28 cellular contexts compared by ENCODE assay signal in genomic region chr1:101124405-101124804, GRCh38.
"Had no signal": no experiment of that assay in that cellular context is flagged by ENCODE, and none has a peak within 500 bp of the region (broad histone marks: within the 10 kb centered on the region; RNA-seq: fewer than 3 reads in every experiment).

No MANE protein-coding gene starts in this region.

- H3K9me3 Mint-ChIP-seq: activated naive CD4-positive, alpha-beta T cell treated with anti-CD3 and anti-CD28 coated beads, Interleukin-2, amount 50 U/mL, for 24 hours; effector memory CD8-positive, alpha-beta T cell; stimulated activated effector memory CD8-positive, alpha-beta T cell treated with anti-CD3 and anti-CD28 coated beads, Interleukin-12 subunit alpha, Interleukin-12 subunit beta, amount 100 ng/mL, for 72 hours had no signal

- H3K4me3 ChIP-seq: colonic mucosa, dorsolateral prefrontal cortex, esophagus squamous epithelium, gastrocnemius medialis, left ventricle myocardium inferior, ovary, right lobe of liver, skin epidermis, stomach, suprapubic skin, tibial nerve, uterus had no signal

- H3K4me1 ChIP-seq: colonic mucosa, gastrocnemius medialis, right lobe of liver, stomach, suprapubic skin, uterus had no signal

- H3K27ac Mint-ChIP-seq: activated CD4-positive, alpha-beta T cell treated with anti-CD3 and anti-CD28 coated beads, Interleukin-2, amount 10 ng/mL, durations not matched to agents 7 days and 5 days; activated CD8-positive, alpha-beta memory T cell treated with anti-CD3 and anti-CD28 coated beads, Interleukin-2, amount 10 ng/mL, durations not matched to agents 7 days and 5 days; activated CD8-positive, alpha-beta T cell treated with anti-CD3 and anti-CD28 coated beads for 36 hours; activated T-helper 1 cell treated with anti-CD3 and anti-CD28 coated beads, Interleukin-12 subunit alpha, Interleukin-12 subunit beta, Interleukin-2, Interleukin-4 antibody, amounts not matched to agents 30 ng/mL and 10 ng/mL and 1 ng/mL, durations not matched to agents 14 hours and 24 hours and 36 hours; mesothelial cell of epicardium; nephron; stimulated activated effector memory CD8-positive, alpha-beta T cell treated with anti-CD3 and anti-CD28 coated beads, Interleukin-12 subunit alpha, Interleukin-12 subunit beta, amount 100 ng/mL, for 72 hours had no signal

- H3K27me3 Mint-ChIP-seq: activated CD4-positive, alpha-beta T cell treated with anti-CD3 and anti-CD28 coated beads, Interleukin-2, amount 10 ng/mL, durations not matched to agents 7 days and 5 days; activated CD8-positive, alpha-beta T cell treated with anti-CD3 and anti-CD28 coated beads for 36 hours; activated naive CD4-positive, alpha-beta T cell treated with anti-CD3 and anti-CD28 coated beads, Interleukin-2, amount 50 U/mL, for 24 hours; effector memory CD8-positive, alpha-beta T cell had no signal

- H3K9me3 ChIP-seq: colonic mucosa, esophagus squamous epithelium, gastrocnemius medialis, left ventricle myocardium inferior, neutrophil, ovary, right lobe of liver, stomach, suprapubic skin, tibial nerve, uterus had no signal

- DNase-seq: activated CD4-positive, alpha-beta T cell treated with anti-CD3 and anti-CD28 coated beads, Interleukin-2, amount 10 ng/mL, durations not matched to agents 7 days and 5 days; activated CD4-positive, CD25-positive, alpha-beta regulatory T cell treated with anti-CD3 and anti-CD28 coated beads, Interleukin-2, amount 50 U/mL, for 72 hours; activated CD8-positive, alpha-beta memory T cell treated with anti-CD3 and anti-CD28 coated beads, Interleukin-2, amount 10 ng/mL, durations not matched to agents 7 days and 5 days; activated CD8-positive, alpha-beta T cell treated with anti-CD3 and anti-CD28 coated beads for 36 hours; activated gamma-delta T cell; activated T-cell treated with anti-CD3 and anti-CD28 coated beads for 4 hours; colonic mucosa; dorsolateral prefrontal cortex; effector memory CD8-positive, alpha-beta T cell; esophagus squamous epithelium; gastrocnemius medialis; hypothalamus; left ventricle myocardium inferior; ovary; right lobe of liver; stimulated activated CD4-positive, alpha-beta T cell treated with anti-CD3 and anti-CD28 coated beads, Interleukin-1b, Interleukin-23, amount 100 ng/mL, for 48 hours; stomach; uterus; WERI-Rb-1 had no signal

- H3K4me3 Mint-ChIP-seq: activated CD4-positive, alpha-beta T cell treated with anti-CD3 and anti-CD28 coated beads, Interleukin-2, amount 10 ng/mL, durations not matched to agents 7 days and 5 days; activated CD8-positive, alpha-beta memory T cell treated with anti-CD3 and anti-CD28 coated beads, Interleukin-2, amount 10 ng/mL, durations not matched to agents 7 days and 5 days; activated CD8-positive, alpha-beta T cell treated with anti-CD3 and anti-CD28 coated beads for 36 hours; activated naive CD4-positive, alpha-beta T cell treated with anti-CD3 and anti-CD28 coated beads, Interleukin-2, amount 50 U/mL, for 24 hours; activated T-helper 1 cell treated with anti-CD3 and anti-CD28 coated beads, Interleukin-12 subunit alpha, Interleukin-12 subunit beta, Interleukin-2, Interleukin-4 antibody, amounts not matched to agents 30 ng/mL and 10 ng/mL and 1 ng/mL, durations not matched to agents 14 hours and 24 hours and 36 hours; mesothelial cell of epicardium; nephron; stimulated activated effector memory CD8-positive, alpha-beta T cell treated with anti-CD3 and anti-CD28 coated beads, Interleukin-12 subunit alpha, Interleukin-12 subunit beta, amount 100 ng/mL, for 72 hours had no signal

- H3K27ac ChIP-seq: colonic mucosa, dorsolateral prefrontal cortex, esophagus squamous epithelium, gastrocnemius medialis, left ventricle myocardium inferior, neutrophil, ovary, right lobe of liver, stomach, suprapubic skin, tibial nerve, uterus, WERI-Rb-1 had no signal

- H3K36me3 Mint-ChIP-seq: activated naive CD4-positive, alpha-beta T cell treated with anti-CD3 and anti-CD28 coated beads, Interleukin-2, amount 50 U/mL, for 24 hours; stimulated activated effector memory CD8-positive, alpha-beta T cell treated with anti-CD3 and anti-CD28 coated beads, Interleukin-12 subunit alpha, Interleukin-12 subunit beta, amount 100 ng/mL, for 72 hours had no signal

- ATAC-seq: activated CD8-positive, alpha-beta memory T cell treated with anti-CD3 and anti-CD28 coated beads, Interleukin-2, amount 10 ng/mL, durations not matched to agents 7 days and 5 days; activated CD8-positive, alpha-beta T cell treated with anti-CD3 and anti-CD28 coated beads for 36 hours; effector memory CD8-positive, alpha-beta T cell; gastrocnemius medialis; right lobe of liver; stimulated activated effector memory CD8-positive, alpha-beta T cell treated with anti-CD3 and anti-CD28 coated beads, Interleukin-12 subunit alpha, Interleukin-12 subunit beta, amount 100 ng/mL, for 72 hours had no signal

- H3K27me3 ChIP-seq: colonic mucosa, esophagus squamous epithelium, gastrocnemius medialis, neutrophil, ovary, right lobe of liver, stomach, suprapubic skin, tibial nerve, uterus had no signal

- H3K36me3 ChIP-seq: colonic mucosa, esophagus squamous epithelium, gastrocnemius medialis, left ventricle myocardium inferior, neutrophil, ovary, right lobe of liver, stomach, suprapubic skin, tibial nerve, uterus, WERI-Rb-1 had no signal
